ENCODE assay signal across 24 cellular contexts in genomic region chr14:100199240-100199860, GRCh38. TPM values are rescaled to one million over a fixed set of nuclear protein-coding genes. Genes with fewer than 3 reads are reported as not detected.
"Had no signal": no experiment of that assay in that cellular context is flagged by ENCODE, and none has a peak within 500 bp of the region (broad histone marks: within the 10 kb centered on the region; RNA-seq: fewer than 3 reads in every experiment).

No MANE protein-coding gene starts in this region.

- H3K4me1 Mint-ChIP-seq: activated B cell treated with CpG ODN at 0.5 μM for 24 hours, naive B cell, T-helper 17 cell had no signal

- H3K27ac ChIP-seq: esophagus squamous epithelium, lower lobe of right lung, parathyroid adenoma, thoracic aorta, upper lobe of right lung had no signal

- DNase-seq: activated B cell treated with CpG ODN at 0.5 μM for 24 hours; activated CD4-positive, alpha-beta T cell treated with anti-CD3 and anti-CD28 coated beads for 48 hours; activated CD8-positive, alpha-beta T cell treated with anti-CD3 and anti-CD28 coated beads for 36 hours; activated effector memory CD4-positive, alpha-beta T cell treated with anti-CD3 and anti-CD28 coated beads, Interleukin-2, amount 50 U/mL, for 16 hours; activated T-cell treated with anti-CD3 and anti-CD28 coated beads, Interleukin-2, amount 50 U/mL, for 4 hours; amniotic stem cell; caudate nucleus; esophagus squamous epithelium; glutamatergic neuron; immature natural killer cell; left cardiac atrium; lower lobe of right lung; midbrain; naive B cell; stimulated activated CD4-positive, alpha-beta T cell treated with anti-CD3 and anti-CD28 coated beads, Interleukin-12 subunit alpha, Interleukin-12 subunit beta, amount 100 ng/mL, for 4 hours; stimulated activated CD4-positive, alpha-beta T cell treated with anti-CD3 and anti-CD28 coated beads, Interleukin-2, amount 100 ng/mL, for 24 hours; T-helper 17 cell; upper lobe of right lung had no signal

- H3K27me3 Mint-ChIP-seq: activated CD8-positive, alpha-beta T cell treated with anti-CD3 and anti-CD28 coated beads for 36 hours; activated naive CD8-positive, alpha-beta T cell; naive B cell; T-helper 17 cell had no signal

- ATAC-seq: activated CD8-positive, alpha-beta T cell treated with anti-CD3 and anti-CD28 coated beads for 36 hours; activated T-cell treated with anti-CD3 and anti-CD28 coated beads, Interleukin-2, amount 50 U/mL, for 4 hours; left cardiac atrium; lower lobe of right lung; T-helper 17 cell; upper lobe of right lung had no signal

- H3K9me3 Mint-ChIP-seq: activated B cell treated with CpG ODN at 0.5 μM for 24 hours; activated CD8-positive, alpha-beta T cell treated with anti-CD3 and anti-CD28 coated beads for 36 hours; activated T-cell treated with anti-CD3 and anti-CD28 coated beads, Interleukin-2, amount 50 U/mL, for 4 hours; immature natural killer cell; naive B cell had no signal

- H3K4me1 ChIP-seq: lower lobe of right lung, parathyroid adenoma, upper lobe of right lung had no signal

- H3K4me3 ChIP-seq: esophagus squamous epithelium, lower lobe of right lung, thoracic aorta, upper lobe of right lung had no signal

- H3K27ac Mint-ChIP-seq: activated B cell treated with CpG ODN at 0.5 μM for 24 hours; activated CD8-positive, alpha-beta T cell treated with anti-CD3 and anti-CD28 coated beads for 36 hours; activated naive CD8-positive, alpha-beta T cell; immature natural killer cell; naive B cell; T-helper 17 cell had no signal

- H3K79me2 ChIP-seq: parathyroid adenoma had no signal

- H3K36me3 ChIP-seq: esophagus squamous epithelium, lower lobe of right lung, thoracic aorta, upper lobe of right lung had no signal

- FAIRE-seq: colon, endometrium had no signal

- H3K36me3 Mint-ChIP-seq: activated naive CD8-positive, alpha-beta T cell; immature natural killer cell; naive B cell had no signal

- H3K4me3 Mint-ChIP-seq: activated B cell treated with CpG ODN at 0.5 μM for 24 hours; activated CD8-positive, alpha-beta T cell treated with anti-CD3 and anti-CD28 coated beads for 36 hours; activated naive CD8-positive, alpha-beta T cell; activated T-cell treated with anti-CD3 and anti-CD28 coated beads, Interleukin-2, amount 50 U/mL, for 4 hours; immature natural killer cell; naive B cell; T-helper 17 cell had no signal

- H3K9me3 ChIP-seq: esophagus squamous epithelium, lower lobe of right lung, thoracic aorta, upper lobe of right lung had no signal

- H3K27me3 ChIP-seq: esophagus squamous epithelium, upper lobe of right lung had no signal

- H3K9ac ChIP-seq: parathyroid adenoma had no signal

- H2AFZ ChIP-seq: parathyroid adenoma had no signal

RNA-seq across cellular contexts. Expression of gene DEGS2, which starts 39.9 kb away (rescaled TPM):
- total RNA-seq: fibroblast of villous mesenchyme had no signal
